In genomic region chr20:46361811-46362210, GRCh38 we compare ENCODE assay signal across 18 cellular contexts.
DNase-seq lines count a peak whose midpoint lies in the region; ATAC-seq and TF ChIP-seq lines count a peak whose summit lies in the region.
"Had no signal": no experiment of that assay in that cellular context is flagged by ENCODE, and none has a peak within 500 bp of the region (broad histone marks: within the 10 kb centered on the region; RNA-seq: fewer than 3 reads in every experiment).

No MANE protein-coding gene starts in this region.

- H3K27ac ChIP-seq in KMS-11 (no peak overlapping the region), neutrophil (peak overlapping the region; percentile 96)
- H3K27ac ChIP-seq: coronary artery, esophagus squamous epithelium, sigmoid colon had no signal

- peaks cover 44% of the 10 kb centered on the region for H3K4me1 Mint-ChIP-seq in T-helper 2 cell treated with Interferon-gamma antibody and Interleukin-4, amounts not matched to agents 5 μg/mL and 100 μg/mL, for 36 hours (ENCODE audit: low read depth)
- peaks cover 90% of the 10 kb centered on the region for H3K4me1 Mint-ChIP-seq in activated naive CD8-positive, alpha-beta T cell treated with anti-CD3 and anti-CD28 coated beads, Interleukin-2, amount 50 U/mL, for 24 hours

- no peak for TF ChIP-seq CTCF in KMS-11 (conservative IDR thresholded peaks at IDR 0.05; ENCODE audit: low read depth, low read length)
- TF ChIP-seq CTCF in neutrophil (IDR thresholded peaks at IDR 0.05) = no peak

- H3K27me3 Mint-ChIP-seq in T-helper 2 cell treated with Interferon-gamma antibody and Interleukin-4, amounts not matched to agents 5 μg/mL and 100 μg/mL, for 36 hours (ENCODE audit: low read depth) = no peaks in the 10 kb centered on the region
- no peaks in the 10 kb centered on the region for H3K27me3 Mint-ChIP-seq in activated naive CD8-positive, alpha-beta T cell treated with anti-CD3 and anti-CD28 coated beads, Interleukin-2, amount 50 U/mL, for 24 hours

- H2AFZ ChIP-seq in KMS-11 (ENCODE audit: low read depth) = no peak overlapping the region

- H3K27me3 ChIP-seq in KMS-11 (ENCODE audit: insufficient read depth, low read depth) (no peaks in the 10 kb centered on the region), neutrophil (no peaks in the 10 kb centered on the region)
- H3K27me3 ChIP-seq: esophagus squamous epithelium, sigmoid colon had no signal

- DNase-seq in T-helper 2 cell treated with Interferon-gamma antibody and Interleukin-4, amounts not matched to agents 5 μg/mL and 100 μg/mL, for 36 hours (ENCODE audit: low spot score) = no peak
- DNase-seq in T-helper 2 cell (no peak), KG1 (lab: John Stamatoyannopoulos, UW) (no peak), NCI-H1105 (lab: John Stamatoyannopoulos, UW) (no peak)
- DNase-seq in activated naive CD8-positive, alpha-beta T cell treated with anti-CD3 and anti-CD28 coated beads, Interleukin-2, amount 50 U/mL, for 24 hours = no peak
- DNase-seq: amniotic stem cell; Caco-2; esophagus squamous epithelium; hippocampal formation; left colon; NCI-H1417 treated with DMSO at 0.1 percent for 48 hours; NCI-H524 treated with DMSO at 0.1 percent for 48 hours; sigmoid colon; stimulated activated naive CD4-positive, alpha-beta T cell treated with Interleukin-2 at 50 U/mL for 16 hours had no signal

- H3K4me2 ChIP-seq in KMS-11 = peak overlapping the region; percentile 97; the same call in 1 of the 2 replicates

- peak overlapping the region; percentile 62 for H3K27ac Mint-ChIP-seq in T-helper 2 cell treated with Interferon-gamma antibody and Interleukin-4, amounts not matched to agents 5 μg/mL and 100 μg/mL, for 36 hours
- H3K27ac Mint-ChIP-seq in activated naive CD8-positive, alpha-beta T cell treated with anti-CD3 and anti-CD28 coated beads, Interleukin-2, amount 50 U/mL, for 24 hours = peak overlapping the region; percentile 82

- H3K4me1 ChIP-seq in KMS-11 (ENCODE audit: low read depth, poor library complexity, severe bottlenecking) (peaks cover 47% of the 10 kb centered on the region), neutrophil (ENCODE audit: control insufficient read depth in 1 of 2, insufficient read depth in 1 of 2, low read depth in 1 of 2, low read length in 1 of 2) (peaks cover 92 to 97% of the 10 kb centered on the region in 2 experiments)

- no peaks in the 10 kb centered on the region for H3K9me3 Mint-ChIP-seq in T-helper 2 cell treated with Interferon-gamma antibody and Interleukin-4, amounts not matched to agents 5 μg/mL and 100 μg/mL, for 36 hours
- no peaks in the 10 kb centered on the region for H3K9me3 Mint-ChIP-seq in activated naive CD8-positive, alpha-beta T cell treated with anti-CD3 and anti-CD28 coated beads, Interleukin-2, amount 50 U/mL, for 24 hours

- H4K20me1 ChIP-seq in KMS-11 (ENCODE audit: insufficient read depth) = peaks cover 4% of the 10 kb centered on the region

- peaks cover 10% of the 10 kb centered on the region; the same call in 1 of the 2 replicates for H3K36me3 ChIP-seq in KMS-11 (ENCODE audit: insufficient read depth)
- peaks cover 24% of the 10 kb centered on the region for H3K36me3 ChIP-seq in neutrophil

- ATAC-seq in activated naive CD8-positive, alpha-beta T cell treated with anti-CD3 and anti-CD28 coated beads, Interleukin-2, amount 50 U/mL, for 24 hours = no peak
- ATAC-seq in HG02852 (IDR thresholded peaks at IDR 0.05; ENCODE audit: unreplicated experiment) = no peak
- ATAC-seq: left colon had no signal

- peaks cover 46% of the 10 kb centered on the region for H3K36me3 Mint-ChIP-seq in T-helper 2 cell treated with Interferon-gamma antibody and Interleukin-4, amounts not matched to agents 5 μg/mL and 100 μg/mL, for 36 hours (ENCODE audit: low read depth)
- H3K36me3 Mint-ChIP-seq in activated naive CD8-positive, alpha-beta T cell treated with anti-CD3 and anti-CD28 coated beads, Interleukin-2, amount 50 U/mL, for 24 hours (ENCODE audit: low read depth) = peaks cover 35% of the 10 kb centered on the region

- no peak overlapping the region for H3K4me3 ChIP-seq in KMS-11 (IDR thresholded peaks at IDR 0.05; ENCODE audit: insufficient read depth, low read depth, low read length)
- peak overlapping the region; percentile 12 to 24 for H3K4me3 ChIP-seq in neutrophil (ENCODE audit: low read depth in 1 of 2, low read length in 1 of 2)
- H3K4me3 ChIP-seq: coronary artery, esophagus squamous epithelium, sigmoid colon had no signal

- no peaks in the 10 kb centered on the region for H3K9me3 ChIP-seq in neutrophil
- H3K9me3 ChIP-seq: Caco-2, esophagus squamous epithelium, sigmoid colon had no signal

- peaks cover 42% of the 10 kb centered on the region for H3K79me2 ChIP-seq in KMS-11 (ENCODE audit: insufficient read depth, low read depth)

- H3K4me3 Mint-ChIP-seq in T-helper 2 cell treated with Interferon-gamma antibody and Interleukin-4, amounts not matched to agents 5 μg/mL and 100 μg/mL, for 36 hours = peak overlapping the region; percentile 94
- H3K4me3 Mint-ChIP-seq in activated naive CD8-positive, alpha-beta T cell treated with anti-CD3 and anti-CD28 coated beads, Interleukin-2, amount 50 U/mL, for 24 hours = peak overlapping the region; percentile 60

- H3K9ac ChIP-seq in KMS-11 = no peak overlapping the region
